27 cellular contexts compared by ENCODE assay signal in the genomic region with DNA sequence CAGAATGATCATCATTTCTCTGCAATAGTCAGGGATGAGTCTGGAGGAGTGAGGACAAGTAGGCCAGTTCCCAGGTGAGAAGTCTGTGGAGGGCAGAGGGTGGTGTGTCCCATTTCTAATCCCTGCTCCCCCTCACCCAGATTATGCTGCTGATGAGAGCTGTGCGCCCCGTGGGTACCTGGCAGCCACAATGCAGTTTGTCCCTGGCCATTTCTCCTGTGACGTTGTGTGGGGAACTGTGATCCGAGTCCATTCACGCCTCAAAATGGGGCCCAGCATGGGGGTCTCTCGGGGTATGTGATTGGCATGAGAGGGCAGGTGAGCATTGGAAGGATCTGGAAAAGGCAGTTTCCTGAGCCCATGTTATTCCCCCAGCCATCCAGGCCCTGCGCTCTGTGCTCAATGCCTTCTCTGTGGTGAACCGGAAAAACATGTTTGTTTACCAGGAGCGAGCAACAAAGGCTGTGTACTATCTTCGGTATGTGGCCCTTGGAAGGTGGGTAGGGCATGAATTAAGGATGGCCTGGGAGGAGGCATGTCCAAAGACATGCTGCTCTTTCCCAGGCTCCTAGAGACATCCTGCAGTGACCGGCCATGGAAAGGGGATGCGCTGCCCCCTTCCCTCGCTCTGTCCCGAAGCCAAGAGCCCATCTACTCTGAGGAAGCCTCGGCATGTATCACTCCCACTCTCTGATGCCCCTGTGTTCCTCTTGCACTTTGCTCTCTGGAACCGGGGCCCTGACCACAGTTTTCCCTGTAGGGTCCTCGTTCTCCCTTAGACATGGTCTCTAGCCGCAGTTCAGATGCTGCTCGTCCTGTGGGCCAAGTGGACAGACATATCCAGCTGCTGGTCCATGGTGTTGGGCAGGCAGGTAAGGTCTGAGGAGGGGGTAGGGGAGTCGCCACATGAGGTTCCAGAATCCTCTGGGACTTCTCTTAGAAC. TPM values are rescaled to one million over a fixed set of nuclear protein-coding genes. Genes with fewer than 3 reads are reported as not detected.
A peak's percentile ranks its signal among the peaks of the same experiment; 100 is the strongest.
DNase-seq lines count a peak whose midpoint lies in the region; ATAC-seq and TF ChIP-seq lines count a peak whose summit lies in the region.
"Had no signal": no experiment of that assay in that cellular context is flagged by ENCODE, and none has a peak within 500 bp of the region (broad histone marks: within the 10 kb centered on the region; RNA-seq: fewer than 3 reads in every experiment).

No MANE protein-coding gene starts in this region.

- TF ChIP-seq POLR2A in stomach (IDR thresholded peaks at IDR 0.05), result no peak

- H3K27ac Mint-ChIP-seq in activated CD4-positive, alpha-beta T cell treated with anti-CD3 and anti-CD28 coated beads for 36 hours, result no peak overlapping the region
- no peak overlapping the region for H3K27ac Mint-ChIP-seq in activated B cell treated with CpG ODN at 0.5 μM for 24 hours
- H3K27ac Mint-ChIP-seq: stimulated activated memory B cell treated with anti-CD40 and anti-IgM and Interleukin-4, amounts not matched to agents 10 μg/mL and 1 μg/mL and 100 μg/mL, for 72 hours had no signal

- H3K4me1 ChIP-seq in mesodermal cell (ENCODE audit: control insufficient read depth, insufficient read depth, low read length, poor library complexity, severe bottlenecking) (peaks cover 12% of the 10 kb centered on the region), stomach (peaks cover 5 to 16% (median 10%) of the 10 kb centered on the region in 4 donors)
- H3K4me1 ChIP-seq: prostate gland had no signal

- DNase-seq in activated CD4-positive, alpha-beta T cell treated with anti-CD3 and anti-CD28 coated beads for 36 hours, result peak; percentile 1
- DNase-seq in activated CD4-positive, alpha-beta T cell treated with anti-CD3 and anti-CD28 coated beads for 48 hours, result no peak
- DNase-seq in activated B cell treated with CpG ODN at 0.5 μM for 24 hours (peak; percentile 8), stomach (peak; percentile 17), SIG-M5 treated with dmso at 0.1 percent for 504 hours (lab: John Stamatoyannopoulos, UW; ENCODE audit: unreplicated experiment) (no peak), COLO829 (ENCODE audit: low spot score) (no peak)
- DNase-seq: 8988T; activated CD4-positive, alpha-beta T cell treated with anti-CD3 and anti-CD28 coated beads for 4 hours; activated gamma-delta T cell; central memory CD4-positive, alpha-beta T cell; DMS53; effector CD4-positive, alpha-beta T cell; immature natural killer cell; left ventricle myocardium superior; NCI-H1105 treated with DMSO at 0.1 percent for 48 hours; NCI-H2081; SIG-M5; stimulated activated CD4-positive, alpha-beta T cell treated with anti-CD3 and anti-CD28 coated beads, Interleukin-2, amount 100 ng/mL, for 24 hours had no signal

- H3K9me3 Mint-ChIP-seq in activated CD4-positive, alpha-beta T cell treated with anti-CD3 and anti-CD28 coated beads for 36 hours (ENCODE audit: low read depth), result no peaks in the 10 kb centered on the region
- no peaks in the 10 kb centered on the region for H3K9me3 Mint-ChIP-seq in activated B cell treated with CpG ODN at 0.5 μM for 24 hours
- H3K9me3 Mint-ChIP-seq: immature natural killer cell; nephron; stimulated activated memory B cell treated with anti-CD40 and anti-IgM and Interleukin-4, amounts not matched to agents 10 μg/mL and 1 μg/mL and 100 μg/mL, for 72 hours had no signal

- H3K4me3 ChIP-seq in mesodermal cell (ENCODE audit: extremely low read depth, insufficient read depth, low read length, poor library complexity, severe bottlenecking) (no peak overlapping the region), stomach (no peak overlapping the region)
- H3K4me3 ChIP-seq: GM12878, hepatocyte, prostate gland, skin epidermis had no signal

- TF ChIP-seq EP300 in stomach (IDR thresholded peaks at IDR 0.05), result no peak

- H3K4me1 Mint-ChIP-seq in activated CD4-positive, alpha-beta T cell treated with anti-CD3 and anti-CD28 coated beads for 36 hours, result no peaks in the 10 kb centered on the region
- H3K4me1 Mint-ChIP-seq in activated B cell treated with CpG ODN at 0.5 μM for 24 hours, result no peaks in the 10 kb centered on the region
- H3K4me1 Mint-ChIP-seq: immature natural killer cell; stimulated activated memory B cell treated with anti-CD40 and anti-IgM and Interleukin-4, amounts not matched to agents 10 μg/mL and 1 μg/mL and 100 μg/mL, for 72 hours had no signal

- TF ChIP-seq CTCF in activated B cell treated with CpG ODN at 0.5 μM for 24 hours (IDR thresholded peaks at IDR 0.05) (no peak), stomach (IDR thresholded peaks at IDR 0.05) (no peak)

- POLR2A ChIA-PET in activated CD4-positive, alpha-beta T cell treated with anti-CD3 and anti-CD28 coated beads for 36 hours (lab: Charles Lee), result no interaction called here
- POLR2A ChIA-PET in activated B cell treated with CpG ODN at 0.5 μM for 24 hours (lab: Charles Lee), result no interaction called here

- H3K27me3 ChIP-seq in stomach, result no peaks in the 10 kb centered on the region
- H3K27me3 ChIP-seq: hepatocyte had no signal

- no peaks in the 10 kb centered on the region for H3K27me3 Mint-ChIP-seq in activated CD4-positive, alpha-beta T cell treated with anti-CD3 and anti-CD28 coated beads for 36 hours
- no peaks in the 10 kb centered on the region for H3K27me3 Mint-ChIP-seq in activated B cell treated with CpG ODN at 0.5 μM for 24 hours
- H3K27me3 Mint-ChIP-seq: stimulated activated memory B cell treated with anti-CD40 and anti-IgM and Interleukin-4, amounts not matched to agents 10 μg/mL and 1 μg/mL and 100 μg/mL, for 72 hours had no signal

- H3K9me3 ChIP-seq in mesodermal cell (ENCODE audit: control insufficient read depth, low read length) (no peaks in the 10 kb centered on the region), stomach (no peaks in the 10 kb centered on the region)
- H3K9me3 ChIP-seq: prostate gland had no signal

- ATAC-seq in activated CD4-positive, alpha-beta T cell treated with anti-CD3 and anti-CD28 coated beads for 36 hours, result no peak
- ATAC-seq in activated B cell treated with CpG ODN at 0.5 μM for 24 hours (ENCODE audit: low read depth), result no peak
- no peak for ATAC-seq in HG02571 (IDR thresholded peaks at IDR 0.05; ENCODE audit: unreplicated experiment)
- ATAC-seq: esophagus mucosa; GM12878; left ventricle myocardium superior; stimulated activated memory B cell treated with anti-CD40 and anti-IgM and Interleukin-4, amounts not matched to agents 10 μg/mL and 1 μg/mL and 100 μg/mL, for 72 hours had no signal

- peaks cover 28% of the 10 kb centered on the region for H3K36me3 Mint-ChIP-seq in activated CD4-positive, alpha-beta T cell treated with anti-CD3 and anti-CD28 coated beads for 36 hours (ENCODE audit: low read depth)
- peaks cover 79% of the 10 kb centered on the region for H3K36me3 Mint-ChIP-seq in activated B cell treated with CpG ODN at 0.5 μM for 24 hours (ENCODE audit: low read depth)

- intact Hi-C loops in activated CD4-positive, alpha-beta T cell treated with anti-CD3 and anti-CD28 coated beads for 36 hours (cut with DNase I, micrococcal nuclease), result no loop called here
- intact Hi-C loops in activated B cell treated with CpG ODN at 0.5 μM for 24 hours (cut with micrococcal nuclease) (no loop called here), stomach (cut with DNase I; ENCODE audit: low total_unique reads) (no loop called here)

- CTCF ChIA-PET in activated CD4-positive, alpha-beta T cell treated with anti-CD3 and anti-CD28 coated beads for 36 hours (lab: Charles Lee), result interaction anchor here (1.0 kb wide), 1 partner anchor 17 kb away, joined by 7 read pairs; the partner anchor contains the start of gene HYI
- CTCF ChIA-PET in activated B cell treated with CpG ODN at 0.5 μM for 24 hours (lab: Charles Lee), result no interaction called here

- no peak overlapping the region for H3K4me3 Mint-ChIP-seq in activated CD4-positive, alpha-beta T cell treated with anti-CD3 and anti-CD28 coated beads for 36 hours
- no peak overlapping the region for H3K4me3 Mint-ChIP-seq in activated B cell treated with CpG ODN at 0.5 μM for 24 hours
- H3K4me3 Mint-ChIP-seq: immature natural killer cell; nephron; stimulated activated memory B cell treated with anti-CD40 and anti-IgM and Interleukin-4, amounts not matched to agents 10 μg/mL and 1 μg/mL and 100 μg/mL, for 72 hours had no signal

- 94 to 96% methylated on average over 17 to 19 of the region's 20 CpGs for WGBS in mesodermal cell (ENCODE audit: insufficient coverage in 2 of 2), 2 experiments
- WGBS in stomach, 5 donors, result 88 to 92% (median 90%) methylated on average over 20 of the region's 20 CpGs

- peaks cover 75% of the 10 kb centered on the region for H3K36me3 ChIP-seq in mesodermal cell (ENCODE audit: control insufficient read depth, insufficient read depth, low read length)
- peaks cover 40 to 100% (median 92%) of the 10 kb centered on the region in 4 donors for H3K36me3 ChIP-seq in stomach

- peak overlapping the region; percentile 67 for H3K27ac ChIP-seq in mesodermal cell (ENCODE audit: low read depth, low read length, severe bottlenecking)
- H3K27ac ChIP-seq in stomach, result no peak overlapping the region
- H3K27ac ChIP-seq: hepatocyte, prostate gland had no signal

RNA-seq across cellular contexts. Expression of gene HYI, which starts 16.4 kb away (rescaled TPM):
- 10 to 100 TPM; 10.8 to 13.5 TPM for total RNA-seq in activated CD4-positive, alpha-beta T cell treated with anti-CD3 and anti-CD28 coated beads for 36 hours
- 10.0 and 12.3 TPM in 2 replicates for total RNA-seq in activated B cell treated with CpG ODN at 0.5 μM for 24 hours
- polyA plus RNA-seq in mesodermal cell (2013, experiment 1 of 2), result 29.0 TPM
- polyA plus RNA-seq in mesodermal cell (2013, experiment 2 of 2), result 26.3 TPM
- 10 to 100 TPM; 24.4 to 77.6 (median 43.6) TPM for total RNA-seq in stomach
- 100 to 1,000 TPM in 2 of 3 donors, 10 to 100 TPM in 1; 64.2 to 173 (median 143) TPM for polyA plus RNA-seq in stomach

RNA-seq across cellular contexts. Expression of gene SZT2, which starts 47.6 kb away (rescaled TPM):
- total RNA-seq in activated CD4-positive, alpha-beta T cell treated with anti-CD3 and anti-CD28 coated beads for 36 hours, result 10 to 100 TPM; 33.6 to 36.3 TPM
- total RNA-seq in activated B cell treated with CpG ODN at 0.5 μM for 24 hours, result 108 and 139 TPM in 2 replicates
- 12.1 TPM for polyA plus RNA-seq in mesodermal cell (2013, experiment 1 of 2)
- 11.5 TPM for polyA plus RNA-seq in mesodermal cell (2013, experiment 2 of 2)
- total RNA-seq in stomach, result 10 to 100 TPM; 49.6 to 69.3 (median 56.7) TPM
- 10 to 100 TPM in 1 of 3 donors, 1 to 10 TPM in 2; 4.9 to 10.2 (median 9.3) TPM for polyA plus RNA-seq in stomach

RNA-seq across cellular contexts. Expression of gene MED8, which starts 47.7 kb away (rescaled TPM):
- 10 to 100 TPM; 32.3 to 36.6 TPM for total RNA-seq in activated CD4-positive, alpha-beta T cell treated with anti-CD3 and anti-CD28 coated beads for 36 hours
- total RNA-seq in activated B cell treated with CpG ODN at 0.5 μM for 24 hours (33.8 and 37.2 TPM in 2 replicates), stomach (10 to 100 TPM in 4 of 5 donors, 1 to 10 TPM in 1; 5.8 to 52.2 (median 29.6) TPM)
- 36.3 TPM for polyA plus RNA-seq in mesodermal cell (2013, experiment 1 of 2)
- polyA plus RNA-seq in mesodermal cell (2013, experiment 2 of 2), result 33.5 TPM
- polyA plus RNA-seq in stomach, result 10 to 100 TPM; 28.3 to 46.1 (median 30.6) TPM

Comparison
In these comparisons a context has a peak if more than half of its experiments do, and no peak if none do; other contexts are left out.
1. DNase-seq: peak in activated CD4-positive, alpha-beta T cell treated with anti-CD3 and anti-CD28 coated beads for 36 hours (single experiment), activated B cell treated with CpG ODN at 0.5 μM for 24 hours (single experiment) and stomach (single experiment); none in activated CD4-positive, alpha-beta T cell treated with anti-CD3 and anti-CD28 coated beads for 48 hours (single experiment), SIG-M5 treated with dmso at 0.1 percent for 504 hours (single experiment) and COLO829 (single experiment).